In genomic region chr3:58994746-58995330, GRCh38 we compare ENCODE assay signal across 8 cellular contexts. TPM values are rescaled to one million over a fixed set of nuclear protein-coding genes. Genes with fewer than 3 reads are reported as not detected.
A peak's percentile ranks its signal among the peaks of the same experiment; 100 is the strongest.
DNase-seq lines count a peak whose midpoint lies in the region; ATAC-seq and TF ChIP-seq lines count a peak whose summit lies in the region.

No MANE protein-coding gene starts in this region.

- H3K4me1 ChIP-seq in MM.1S (ENCODE audit: low read length) (no peaks in the 10 kb centered on the region), SJCRH30 (no peaks in the 10 kb centered on the region)

- no peak for TF ChIP-seq POLR2A in GM18505 (IDR thresholded peaks at IDR 0.05; ENCODE audit: borderline replicate concordance, extremely low read depth, insufficient read depth, insufficient read length)

- H3K27ac Mint-ChIP-seq in endothelial cell (ENCODE audit: unreplicated experiment) (no peak overlapping the region), nephron progenitor cell (no peak overlapping the region)

- H3K79me2 ChIP-seq in MM.1S (ENCODE audit: low read length), result no peaks in the 10 kb centered on the region

- DNase-seq in AG09319 (ENCODE audit: extremely low read depth, low read depth) (peak; percentile 42), GM10266 (ENCODE audit: extremely low spot score) (peak; percentile 33), MM.1S (peak; percentile 75), SJCRH30 (peak; percentile 19 to 54), endothelial cell (ENCODE audit: low spot score) (peak; percentile 33), nephron progenitor cell (peak; percentile 27)

- no peaks in the 10 kb centered on the region for H3K36me3 Mint-ChIP-seq in endothelial cell (ENCODE audit: low read depth, unreplicated experiment)
- no peaks in the 10 kb centered on the region for H3K36me3 Mint-ChIP-seq in nephron progenitor cell (ENCODE audit: low read depth)

- H3K9me3 ChIP-seq in MM.1S (replicated peaks; ENCODE audit: insufficient read depth, low read length), result no peaks in the 10 kb centered on the region
- H3K9me3 ChIP-seq in SJCRH30 (replicated peaks), result no peaks in the 10 kb centered on the region

- H2AFZ ChIP-seq in MM.1S (ENCODE audit: low read length), result peak overlapping the region; percentile 69

- H3K27ac ChIP-seq in MM.1S (ENCODE audit: low read length) (no peak overlapping the region), SJCRH30 (no peak overlapping the region)

- no peaks in the 10 kb centered on the region for H3K27me3 ChIP-seq in MM.1S (replicated peaks; ENCODE audit: insufficient read depth, low read length)
- no peaks in the 10 kb centered on the region for H3K27me3 ChIP-seq in SJCRH30

- H3K9me3 Mint-ChIP-seq in endothelial cell (ENCODE audit: unreplicated experiment) (no peaks in the 10 kb centered on the region), nephron progenitor cell (no peaks in the 10 kb centered on the region)

- H3K4me1 Mint-ChIP-seq in endothelial cell (ENCODE audit: unreplicated experiment), result no peaks in the 10 kb centered on the region
- peaks cover 13% of the 10 kb centered on the region for H3K4me1 Mint-ChIP-seq in nephron progenitor cell

- H3K4me3 Mint-ChIP-seq in endothelial cell (ENCODE audit: unreplicated experiment) (no peak overlapping the region), nephron progenitor cell (no peak overlapping the region)

- H3K36me3 ChIP-seq in MM.1S (replicated peaks; ENCODE audit: insufficient read depth, low read length) (no peaks in the 10 kb centered on the region), SJCRH30 (no peaks in the 10 kb centered on the region)

- peak overlapping the region; percentile 43 for H3K4me2 ChIP-seq in MM.1S (ENCODE audit: low read depth, low read length)

- H3K9me2 ChIP-seq in MM.1S (replicated peaks; ENCODE audit: insufficient read depth, low read length), result no peaks in the 10 kb centered on the region

- H3K27me3 Mint-ChIP-seq in endothelial cell (ENCODE audit: unreplicated experiment), result peaks cover 1% of the 10 kb centered on the region
- no peaks in the 10 kb centered on the region for H3K27me3 Mint-ChIP-seq in nephron progenitor cell (ENCODE audit: low read depth, poor library complexity)

- no peak overlapping the region for H3K9ac ChIP-seq in MM.1S (ENCODE audit: low read length)

- no peaks in the 10 kb centered on the region for H3F3A ChIP-seq in MM.1S (ENCODE audit: insufficient read depth, low read length)

- TF ChIP-seq CTCF in AG09319 (IDR thresholded peaks at IDR 0.05; ENCODE audit: low read depth, low read length) (peak; percentile 90), GM10266 (IDR thresholded peaks at IDR 0.05; ENCODE audit: control insufficient read depth, insufficient read depth, low read depth, missing control alignments) (peak; percentile 68), MM.1S (IDR thresholded peaks at IDR 0.05; ENCODE audit: low read length) (peak; percentile 79), endothelial cell (IDR thresholded peaks at IDR 0.05; ENCODE audit: unreplicated experiment) (peak; percentile 45), nephron progenitor cell (IDR thresholded peaks at IDR 0.05) (peak; percentile 71)

- H4K20me1 ChIP-seq in MM.1S (ENCODE audit: insufficient read depth, low read length), result no peaks in the 10 kb centered on the region

- H3K4me3 ChIP-seq in MM.1S (ENCODE audit: low read length), result no peak overlapping the region
- H3K4me3 ChIP-seq in SJCRH30, result no peak overlapping the region

- no peak for ATAC-seq in GM18505 (IDR thresholded peaks at IDR 0.05; ENCODE audit: unreplicated experiment)
- ATAC-seq in GM19463 (IDR thresholded peaks at IDR 0.05; ENCODE audit: unreplicated experiment), result no peak

RNA-seq across cellular contexts. Expression of gene CFAP20DC, which starts 55.0 kb away (rescaled TPM):
- not detected in 2 replicates for total RNA-seq in SJCRH30 (2014; rRNA removed; shearing (Covaris generic))
- total RNA-seq in endothelial cell (ENCODE audit: unreplicated experiment), result 4.2 TPM
